15 cellular contexts compared by ENCODE assay signal in the genomic region with DNA sequence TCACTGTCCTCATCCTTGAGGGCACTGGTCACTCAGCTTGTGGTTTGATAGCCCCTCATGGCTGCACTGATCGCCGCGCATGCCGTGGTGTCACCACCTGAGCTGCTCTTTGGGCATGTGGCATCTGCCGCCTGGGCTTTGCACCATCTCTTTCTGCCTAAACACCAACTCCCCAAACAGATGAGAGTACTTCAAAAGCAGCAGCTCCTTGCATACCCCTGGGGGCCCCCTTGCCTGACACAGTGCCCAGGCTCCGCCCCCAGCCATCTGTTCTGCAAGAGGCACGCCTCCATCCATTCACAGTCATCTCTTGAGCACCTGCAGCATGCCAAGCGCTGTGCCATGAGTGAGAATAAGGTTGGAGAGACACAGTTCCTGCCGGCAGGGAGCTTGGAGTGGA.
A peak's percentile ranks its signal among the peaks of the same experiment; 100 is the strongest.
DNase-seq lines count a peak whose midpoint lies in the region; ATAC-seq, FAIRE-seq and TF ChIP-seq lines count a peak whose summit lies in the region.
"Had no signal": no experiment of that assay in that cellular context is flagged by ENCODE, and none has a peak within 500 bp of the region (broad histone marks: within the 10 kb centered on the region; RNA-seq: fewer than 3 reads in every experiment).

No MANE protein-coding gene starts in this region.

- peaks cover 0 to 6% of the 10 kb centered on the region in 2 donors for H3K4me1 ChIP-seq in small intestine (ENCODE audit: control insufficient read depth in 2 of 2, insufficient read depth in 1 of 2, low read depth in 1 of 2, low read length in 1 of 2)
- H3K4me1 ChIP-seq in tibial nerve = no peaks in the 10 kb centered on the region
- H3K4me1 ChIP-seq: pancreas had no signal

- ATAC-seq in activated CD8-positive, alpha-beta memory T cell treated with anti-CD3 and anti-CD28 coated beads, Interleukin-2, amount 10 ng/mL, durations not matched to agents 7 days and 5 days = no peak
- ATAC-seq in WTC11 = peak; percentile 70
- ATAC-seq: pancreas had no signal

- CTCF ChIA-PET in activated CD8-positive, alpha-beta memory T cell treated with anti-CD3 and anti-CD28 coated beads, Interleukin-2, amount 10 ng/mL, durations not matched to agents 7 days and 5 days (lab: Charles Lee) = no interaction called here
- CTCF ChIA-PET in WTC11 (lab: Charles Lee) = no interaction called here

- H3K36me3 ChIP-seq in small intestine (ENCODE audit: control insufficient read depth in 2 of 2, insufficient read depth in 2 of 2, low read length in 2 of 2) = no peaks in the 10 kb centered on the region
- H3K36me3 ChIP-seq in tibial nerve = no peaks in the 10 kb centered on the region
- H3K36me3 ChIP-seq: pancreas had no signal

- H3K4me1 Mint-ChIP-seq in activated CD8-positive, alpha-beta memory T cell treated with anti-CD3 and anti-CD28 coated beads, Interleukin-2, amount 10 ng/mL, durations not matched to agents 7 days and 5 days = no peaks in the 10 kb centered on the region
- peaks cover 16% of the 10 kb centered on the region for H3K4me1 Mint-ChIP-seq in WTC11
- H3K4me1 Mint-ChIP-seq: activated CD4-positive, alpha-beta T cell treated with anti-CD3 and anti-CD28 coated beads, Interleukin-2, amount 10 ng/mL, durations not matched to agents 7 days and 5 days had no signal

- H3K27me3 ChIP-seq in small intestine (ENCODE audit: control insufficient read depth in 2 of 2, insufficient read depth in 2 of 2, low read length in 2 of 2) (no peaks in the 10 kb centered on the region), tibial nerve (peaks cover 0 to 1% of the 10 kb centered on the region in 2 donors)

- no peak overlapping the region for H3K27ac Mint-ChIP-seq in activated CD8-positive, alpha-beta memory T cell treated with anti-CD3 and anti-CD28 coated beads, Interleukin-2, amount 10 ng/mL, durations not matched to agents 7 days and 5 days
- no peak overlapping the region for H3K27ac Mint-ChIP-seq in WTC11
- H3K27ac Mint-ChIP-seq: activated CD4-positive, alpha-beta T cell treated with anti-CD3 and anti-CD28 coated beads, Interleukin-2, amount 10 ng/mL, durations not matched to agents 7 days and 5 days had no signal

- H3K27me3 Mint-ChIP-seq in activated CD8-positive, alpha-beta memory T cell treated with anti-CD3 and anti-CD28 coated beads, Interleukin-2, amount 10 ng/mL, durations not matched to agents 7 days and 5 days = no peaks in the 10 kb centered on the region
- no peaks in the 10 kb centered on the region for H3K27me3 Mint-ChIP-seq in WTC11 (ENCODE audit: low read depth)
- H3K27me3 Mint-ChIP-seq: activated CD4-positive, alpha-beta T cell treated with anti-CD3 and anti-CD28 coated beads, Interleukin-2, amount 10 ng/mL, durations not matched to agents 7 days and 5 days had no signal

- H3K4me3 ChIP-seq in small intestine (ENCODE audit: low read depth in 1 of 2, low read length in 2 of 2) (no peak overlapping the region), tibial nerve (no peak overlapping the region)
- H3K4me3 ChIP-seq: pancreas had no signal

- no peak overlapping the region for H3K4me3 Mint-ChIP-seq in activated CD8-positive, alpha-beta memory T cell treated with anti-CD3 and anti-CD28 coated beads, Interleukin-2, amount 10 ng/mL, durations not matched to agents 7 days and 5 days
- no peak overlapping the region for H3K4me3 Mint-ChIP-seq in WTC11
- H3K4me3 Mint-ChIP-seq: activated CD4-positive, alpha-beta T cell treated with anti-CD3 and anti-CD28 coated beads, Interleukin-2, amount 10 ng/mL, durations not matched to agents 7 days and 5 days had no signal

- POLR2A ChIA-PET in WTC11 (lab: Charles Lee) = no interaction called here

- no peak for TF ChIP-seq CTCF in WTC11 (IDR thresholded peaks at IDR 0.05)
- TF ChIP-seq CTCF in tibial nerve (IDR thresholded peaks at IDR 0.05) = no peak

- H3K36me3 Mint-ChIP-seq in activated CD8-positive, alpha-beta memory T cell treated with anti-CD3 and anti-CD28 coated beads, Interleukin-2, amount 10 ng/mL, durations not matched to agents 7 days and 5 days = no peaks in the 10 kb centered on the region
- no peaks in the 10 kb centered on the region for H3K36me3 Mint-ChIP-seq in WTC11

- no peaks in the 10 kb centered on the region for H3K9me3 ChIP-seq in small intestine (ENCODE audit: control insufficient read depth, low read depth)
- H3K9me3 ChIP-seq in tibial nerve = no peaks in the 10 kb centered on the region
- H3K9me3 ChIP-seq: pancreas had no signal

- peak; percentile 4 for DNase-seq in activated CD8-positive, alpha-beta memory T cell treated with anti-CD3 and anti-CD28 coated beads, Interleukin-2, amount 50 U/mL, for 4 hours
- DNase-seq in activated CD8-positive, alpha-beta memory T cell treated with anti-CD3 and anti-CD28 coated beads, Interleukin-2, amount 10 ng/mL, durations not matched to agents 7 days and 5 days = no peak
- DNase-seq in NCI-H1436 treated with DMSO at 0.1 percent for 48 hours (lab: John Stamatoyannopoulos, UW) (peak; percentile 22), WTC11 (ENCODE audit: low spot score) (peak; percentile 35), small intestine (peak; percentile 15), dermis blood vessel endothelial cell (no peak), tibial nerve (ENCODE audit: low spot score in 2 of 2) (no peak)
- no peak for DNase-seq in stimulated activated CD8-positive, alpha-beta memory T cell treated with anti-CD3 and anti-CD28 coated beads, Interleukin-4, amount 100 ng/mL, for 48 hours
- DNase-seq: ACHN; activated CD4-positive, alpha-beta T cell treated with anti-CD3 and anti-CD28 coated beads, Interleukin-2, amount 10 ng/mL, durations not matched to agents 7 days and 5 days; NCI-H1930; SHP77 had no signal

- no peak for FAIRE-seq in small intestine (lab: Jason Lieb, UNC)
- FAIRE-seq: colon, GM19239, pancreas had no signal

- TF ChIP-seq POLR2A in tibial nerve (IDR thresholded peaks at IDR 0.05) = no peak

- no peak for TF ChIP-seq EP300 in tibial nerve (IDR thresholded peaks at IDR 0.05)

- WGBS in small intestine, 3 donors = 49 to 70% (median 64%) methylated on average over 9 of the region's 9 CpGs
- 59 to 83% methylated on average over 9 of the region's 9 CpGs for WGBS in tibial nerve, 2 donors

- H3K27ac ChIP-seq in small intestine (ENCODE audit: low read depth in 1 of 2, low read length in 1 of 2) = no peak overlapping the region
- no peak overlapping the region for H3K27ac ChIP-seq in tibial nerve
- H3K27ac ChIP-seq: pancreas had no signal

- H3K9me3 Mint-ChIP-seq in activated CD8-positive, alpha-beta memory T cell treated with anti-CD3 and anti-CD28 coated beads, Interleukin-2, amount 10 ng/mL, durations not matched to agents 7 days and 5 days (ENCODE audit: low read depth) = no peaks in the 10 kb centered on the region
- H3K9me3 Mint-ChIP-seq in WTC11 = no peaks in the 10 kb centered on the region
- H3K9me3 Mint-ChIP-seq: activated CD4-positive, alpha-beta T cell treated with anti-CD3 and anti-CD28 coated beads, Interleukin-2, amount 10 ng/mL, durations not matched to agents 7 days and 5 days had no signal

TF ChIP-seq in WTC11, 78 proteins besides CTCF, POLR2A, EP300 and RAD21:
- TF ChIP-seq CDX4 (CRISPR knock-in tag; IDR thresholded peaks at IDR 0.05; ENCODE audit: borderline replicate concordance) (no peak), AFF4 (CRISPR knock-in tag; IDR thresholded peaks at IDR 0.05; ENCODE audit: borderline replicate concordance) (no peak), NR2C2 (CRISPR knock-in tag; IDR thresholded peaks at IDR 0.05) (no peak), EMX1 (CRISPR knock-in tag; IDR thresholded peaks at IDR 0.05) (no peak), GRHL2 (CRISPR knock-in tag; IDR thresholded peaks at IDR 0.05; ENCODE audit: insufficient replicate concordance, severe bottlenecking) (no peak), RELA (CRISPR knock-in tag; IDR thresholded peaks at IDR 0.05; ENCODE audit: borderline replicate concordance) (no peak), ZNF671 (CRISPR knock-in tag; IDR thresholded peaks at IDR 0.05) (no peak)
- TF ChIP-seq, protein P1, sequence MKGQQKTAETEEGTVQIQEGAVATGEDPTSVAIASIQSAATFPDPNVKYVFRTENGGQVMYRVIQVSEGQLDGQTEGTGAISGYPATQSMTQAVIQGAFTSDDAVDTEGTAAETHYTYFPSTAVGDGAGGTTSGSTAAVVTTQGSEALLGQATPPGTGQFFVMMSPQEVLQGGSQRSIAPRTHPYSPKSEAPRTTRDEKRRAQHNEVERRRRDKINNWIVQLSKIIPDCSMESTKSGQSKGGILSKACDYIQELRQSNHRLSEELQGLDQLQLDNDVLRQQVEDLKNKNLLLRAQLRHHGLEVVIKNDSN (CRISPR knock-in tag; IDR thresholded peaks at IDR 0.05) = no peak
TF ChIP-seq in WTC11: peak in this region for 0.

Comparison
In these comparisons a context has a peak if more than half of its experiments do, and no peak if none do; other contexts are left out.
1. DNase-seq: peak in activated CD8-positive, alpha-beta memory T cell treated with anti-CD3 and anti-CD28 coated beads, Interleukin-2, amount 50 U/mL, for 4 hours (single experiment), NCI-H1436 treated with DMSO at 0.1 percent for 48 hours (single experiment), WTC11 (single experiment) and small intestine (single experiment); none in activated CD8-positive, alpha-beta memory T cell treated with anti-CD3 and anti-CD28 coated beads, Interleukin-2, amount 10 ng/mL, durations not matched to agents 7 days and 5 days (single experiment), dermis blood vessel endothelial cell (single experiment), tibial nerve (0 of 2) and stimulated activated CD8-positive, alpha-beta memory T cell treated with anti-CD3 and anti-CD28 coated beads, Interleukin-4, amount 100 ng/mL, for 48 hours (single experiment).